In genomic region chr7:134316539-134317344, GRCh38 we compare ENCODE assay signal across 8 cellular contexts. TPM values are rescaled to one million over a fixed set of nuclear protein-coding genes. Genes with fewer than 3 reads are reported as not detected.
DNase-seq lines count a peak whose midpoint lies in the region; ATAC-seq and TF ChIP-seq lines count a peak whose summit lies in the region.

Gene SLC35B4 (minus strand): TSS chr7:134316930. CDS start chr7:134316751, 179 bp downstream.

- peak; percentile 66 for TF ChIP-seq POLR2A in GM18951 (IDR thresholded peaks at IDR 0.05; ENCODE audit: extremely low read depth, insufficient read depth, insufficient read length)
- TF ChIP-seq POLR2A in spleen (IDR thresholded peaks at IDR 0.05) = no peak

- H3K27me3 ChIP-seq in spleen (replicated peaks in 1 of 7) = no peaks in the 10 kb centered on the region

- peaks cover 4% of the 10 kb centered on the region for H3K27me3 Mint-ChIP-seq in activated B cell treated with CpG ODN at 0.5 μM for 24 hours

- WGBS in spleen, 5 donors = 0 to 1% (median 0%) methylated on average over 20 to 69 of the region's 69 CpGs

- TF ChIP-seq CTCF in AG09319 (IDR thresholded peaks at IDR 0.05; ENCODE audit: low read depth, low read length) (no peak; the same call in none of the 2 replicates), activated B cell treated with CpG ODN at 0.5 μM for 24 hours (IDR thresholded peaks at IDR 0.05) (no peak), spleen (IDR thresholded peaks at IDR 0.05 in 8 of 11, conservative IDR thresholded peaks at IDR 0.05 in 3 of 11) (peak; percentile 13 to 69 (median 41))

- H3K4me3 Mint-ChIP-seq in activated B cell treated with CpG ODN at 0.5 μM for 24 hours = peak within 1 kb of the TSS; percentile 94

- ATAC-seq in HG03196 (IDR thresholded peaks at IDR 0.05; ENCODE audit: unreplicated experiment) (peak; percentile 99), activated B cell treated with CpG ODN at 0.5 μM for 24 hours (ENCODE audit: low read depth) (peak; percentile 97)

- H3K4me1 ChIP-seq in spleen = peaks cover 4 to 26% (median 14%) of the 10 kb centered on the region in 6 donors

- H3K4me1 Mint-ChIP-seq in activated B cell treated with CpG ODN at 0.5 μM for 24 hours = peaks cover 14% of the 10 kb centered on the region

- peak within 1 kb of the TSS; percentile 87 for H3K27ac Mint-ChIP-seq in activated B cell treated with CpG ODN at 0.5 μM for 24 hours

- peak within 1 kb of the TSS; percentile 78 to 96 (median 92) for H3K4me3 ChIP-seq in spleen

- CTCF ChIA-PET in activated B cell treated with CpG ODN at 0.5 μM for 24 hours (lab: Charles Lee) = interaction anchor here (1.0 kb wide), 1 partner anchor 41 kb away, joined by 3 read pairs; no protein-coding TSS in a partner anchor

- POLR2A ChIA-PET in activated B cell treated with CpG ODN at 0.5 μM for 24 hours (lab: Charles Lee) = interaction anchor here (1.0 to 2.0 kb wide), 6 partner anchors 24 to 1235 kb away, joined by 3 to 9 read pairs (median 7); partner anchors contain the start of genes AKR1B1, BPGM, CHCHD3 and LRGUK

- DNase-seq in AG09319 (ENCODE audit: extremely low read depth, low read depth) (peak; percentile 91), NCI-H345 (lab: John Stamatoyannopoulos, UW) (peak; percentile 98), activated B cell treated with CpG ODN at 0.5 μM for 24 hours (peak; percentile 89), inferior parietal cortex (ENCODE audit: extremely low spot score) (peak; percentile 97), spleen (peak; percentile 99)
- DNase-seq in central memory CD4-positive, alpha-beta T cell = peak; percentile 93

- H3K27ac ChIP-seq in spleen = peak within 1 kb of the TSS; percentile 27 to 84 (median 80)

- H3K36me3 Mint-ChIP-seq in activated B cell treated with CpG ODN at 0.5 μM for 24 hours (ENCODE audit: low read depth) = peaks cover 2% of the 10 kb centered on the region

- intact Hi-C loops in activated B cell treated with CpG ODN at 0.5 μM for 24 hours (cut with micrococcal nuclease) = loop anchor here (1.0 to 5.0 kb wide), 11 partner anchors 23 to 1660 kb away; partner anchors contain the start of genes AKR1B1, BPGM, CHCHD3 and CNOT4
- intact Hi-C loops in spleen (cut with DNase I; ENCODE audit: low total_unique reads) = no loop called here

- H3K9me3 ChIP-seq in spleen = no peaks in the 10 kb centered on the region

- in situ Hi-C loops in GM18951 (cut with MboI; ENCODE audit: low sequenced_read_pairs, unreplicated experiment) = no loop called here

- peaks cover 0 to 5% (median 0%) of the 10 kb centered on the region in 6 donors for H3K36me3 ChIP-seq in spleen

- H3K9me3 Mint-ChIP-seq in activated B cell treated with CpG ODN at 0.5 μM for 24 hours = no peaks in the 10 kb centered on the region

RNA-seq across cellular contexts. Expression of gene SLC35B4, which starts in this region (rescaled TPM):
- total RNA-seq in activated B cell treated with CpG ODN at 0.5 μM for 24 hours = 17.1 and 22.0 TPM in 2 replicates
- total RNA-seq in spleen = 10 to 100 TPM; 10.8 to 19.0 (median 15.0) TPM
- polyA plus RNA-seq in spleen = 1 to 10 TPM; 3.4 to 4.8 (median 4.0) TPM

Comparison
In these comparisons a context has a peak if more than half of its experiments do, and no peak if none do; other contexts are left out.
1. Peak in every context shown above with its lines: DNase-seq, ATAC-seq, H3K4me3 ChIP-seq and H3K27ac ChIP-seq.
2. CTCF ChIP-seq: peak in spleen (11 of 11); none in AG09319 (single experiment) and activated B cell treated with CpG ODN at 0.5 μM for 24 hours (single experiment).